9 cellular contexts compared by ENCODE assay signal in the genomic region with DNA sequence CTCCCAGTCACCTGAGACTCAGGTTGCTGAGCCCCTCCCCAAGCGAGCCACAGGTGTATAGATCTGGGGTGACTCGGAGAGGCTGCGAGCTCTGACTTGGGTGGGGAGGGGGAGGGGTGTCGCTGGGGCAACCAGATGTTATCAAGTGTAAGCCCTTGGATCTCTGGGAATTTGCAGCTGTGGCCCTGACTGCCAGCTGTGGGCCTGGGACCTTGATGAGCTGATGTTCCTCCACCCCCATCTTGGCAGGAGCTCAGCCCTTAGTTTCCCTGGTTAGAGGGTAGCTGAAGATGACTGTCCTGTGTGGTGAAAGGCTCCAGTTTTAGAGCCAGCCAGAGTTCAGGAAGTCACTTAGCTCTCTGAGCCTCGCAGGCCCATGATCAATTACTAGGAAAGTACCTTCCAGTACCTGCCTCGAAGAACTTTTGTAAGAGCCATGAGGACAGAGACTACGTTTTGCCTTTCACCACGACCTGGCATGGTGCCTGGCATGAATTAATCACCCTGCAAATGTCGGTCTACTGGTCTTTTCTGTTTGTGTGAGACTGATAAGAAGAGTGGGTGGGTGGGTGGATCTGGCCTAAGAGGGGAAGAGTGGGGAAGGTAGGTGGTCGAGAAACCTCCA. TPM values are rescaled to one million over a fixed set of nuclear protein-coding genes. Genes with fewer than 3 reads are reported as not detected.
A peak's percentile ranks its signal among the peaks of the same experiment; 100 is the strongest.
DNase-seq lines count a peak whose midpoint lies in the region; ATAC-seq and TF ChIP-seq lines count a peak whose summit lies in the region.
"Had no signal": no experiment of that assay in that cellular context is flagged by ENCODE, and none has a peak within 500 bp of the region (broad histone marks: within the 10 kb centered on the region; RNA-seq: fewer than 3 reads in every experiment).

No MANE protein-coding gene starts in this region.

- H3K4me1 ChIP-seq in Peyer's patch = peaks cover 0 to 55% (median 0%) of the 10 kb centered on the region in 4 donors
- H3K4me1 ChIP-seq in esophagus muscularis mucosa = peaks cover 17 to 78% (median 72%) of the 10 kb centered on the region in 4 donors
- H3K4me1 ChIP-seq in smooth muscle cell (ENCODE audit: low read depth) = peaks cover 45% of the 10 kb centered on the region

- H3K27ac ChIP-seq in Peyer's patch = peak overlapping the region in 3 of 4 donors; percentile 89 to 98 (median 92)
- H3K27ac ChIP-seq in esophagus muscularis mucosa (replicated peaks in 1 of 4) = peak overlapping the region; percentile 68 to 84 (median 76)
- H3K27ac ChIP-seq in smooth muscle cell (ENCODE audit: low read depth) = peak overlapping the region; percentile 92
- H3K27ac ChIP-seq in caudate nucleus (ENCODE audit: low read depth, low read length) = no peak overlapping the region

- peaks cover 53% of the 10 kb centered on the region for H4K20me1 ChIP-seq in smooth muscle cell (ENCODE audit: low read depth)

- H3F3A ChIP-seq in smooth muscle cell (ENCODE audit: low read depth) = peaks cover 7% of the 10 kb centered on the region

- H3K9ac ChIP-seq in smooth muscle cell (ENCODE audit: low read depth) = peak overlapping the region; percentile 6

- DNase-seq in NCI-H1694 treated with DMSO at 0.1 percent for 48 hours (lab: John Stamatoyannopoulos, UW) = peak; percentile 24
- no peak for DNase-seq in NCI-H1694 (lab: John Stamatoyannopoulos, UW)
- peak in 2 of 3 donors; percentile 73 to 82 for DNase-seq in Peyer's patch
- no peak for DNase-seq in esophagus muscularis mucosa (ENCODE audit: extremely low spot score)
- no peak for DNase-seq in smooth muscle cell (lab: John Stamatoyannopoulos, UW; ENCODE audit: unreplicated experiment)
- no peak for DNase-seq in caudate nucleus (lab: John Stamatoyannopoulos, UW)
- no peak for DNase-seq in occipital lobe (lab: John Stamatoyannopoulos, UW)
- DNase-seq: activated B cell treated with CpG ODN at 0.5 μM for 24 hours had no signal

- peak overlapping the region; percentile 73 for H3K4me2 ChIP-seq in smooth muscle cell

- H3K27me3 ChIP-seq in Peyer's patch (no peaks in the 10 kb centered on the region), esophagus muscularis mucosa (no peaks in the 10 kb centered on the region), smooth muscle cell (ENCODE audit: low read depth) (no peaks in the 10 kb centered on the region)

- TF ChIP-seq POLR2A in Peyer's patch (IDR thresholded peaks at IDR 0.05) (no peak), esophagus muscularis mucosa (IDR thresholded peaks at IDR 0.05; ENCODE audit: low read depth) (no peak)

- H3K36me3 ChIP-seq in Peyer's patch = peaks cover 0 to 15% (median 0%) of the 10 kb centered on the region in 3 donors
- peaks cover 0 to 4% (median 0%) of the 10 kb centered on the region in 4 donors for H3K36me3 ChIP-seq in esophagus muscularis mucosa
- no peaks in the 10 kb centered on the region for H3K36me3 ChIP-seq in smooth muscle cell (ENCODE audit: low read depth)

- 32% methylated on average over 9 of the region's 10 CpGs for WGBS in esophagus muscularis mucosa
- WGBS in smooth muscle cell (ENCODE audit: low lambda C conversion rate) = 22% methylated on average over 10 of the region's 10 CpGs

- no peak for ATAC-seq in GM19452 (IDR thresholded peaks at IDR 0.05; ENCODE audit: unreplicated experiment)

- H3K4me3 ChIP-seq in Peyer's patch (no peak overlapping the region), esophagus muscularis mucosa (no peak overlapping the region), smooth muscle cell (no peak overlapping the region)

- H3K79me2 ChIP-seq in smooth muscle cell (ENCODE audit: low read depth) = peaks cover 23% of the 10 kb centered on the region

- no peak for TF ChIP-seq CTCF in Peyer's patch (IDR thresholded peaks at IDR 0.05)
- no peak for TF ChIP-seq CTCF in esophagus muscularis mucosa (IDR thresholded peaks at IDR 0.05)
- TF ChIP-seq CTCF in smooth muscle cell (IDR thresholded peaks at IDR 0.05; ENCODE audit: borderline replicate concordance, insufficient read depth, poor library complexity, severe bottlenecking) = no peak

- no peak overlapping the region for H2AFZ ChIP-seq in smooth muscle cell (ENCODE audit: low read depth)

- intact Hi-C loops in esophagus muscularis mucosa (cut with DNase I) = no loop called here

- no peaks in the 10 kb centered on the region for H3K9me3 ChIP-seq in Peyer's patch
- no peaks in the 10 kb centered on the region for H3K9me3 ChIP-seq in esophagus muscularis mucosa
- H3K9me3 ChIP-seq in smooth muscle cell (replicated peaks; ENCODE audit: low read depth) = no peaks in the 10 kb centered on the region

- no peak for TF ChIP-seq EP300 in esophagus muscularis mucosa (IDR thresholded peaks at IDR 0.05)

RNA-seq across cellular contexts. Expression of a gene that starts 55.8 kb away (rescaled TPM):
- total RNA-seq in Peyer's patch (10 to 100 TPM; 29.6 to 93.3 (median 50.4) TPM), esophagus muscularis mucosa (10 to 100 TPM; 34.1 to 55.7 (median 38.8) TPM), smooth muscle cell (52.1 and 56.5 TPM in 2 replicates), occipital lobe (43.4 TPM)
- 82.9 and 96.9 TPM in 2 replicates for polyA plus RNA-seq in smooth muscle cell

RNA-seq across cellular contexts. Expression of a gene that starts 56.1 kb away (rescaled TPM):
- total RNA-seq in Peyer's patch = 100 to 1,000 TPM in 1 of 4 donors, 10 to 100 TPM in 3; 44.3 to 178 (median 58.1) TPM
- total RNA-seq in esophagus muscularis mucosa = 10 to 100 TPM; 14.9 to 24.1 (median 18.6) TPM
- 39.1 and 39.7 TPM in 2 replicates for total RNA-seq in smooth muscle cell
- polyA plus RNA-seq in smooth muscle cell = 13.1 and 22.1 TPM in 2 replicates
- total RNA-seq in occipital lobe = 42.7 TPM

RNA-seq across cellular contexts. Expression of a gene that starts 58.8 kb away (rescaled TPM):
- total RNA-seq in Peyer's patch (10 to 100 TPM in 1 of 4 donors, 1 to 10 TPM in 3; 8.3 to 19.8 (median 9.2) TPM), esophagus muscularis mucosa (100 to 1,000 TPM; 111 to 201 (median 153) TPM), smooth muscle cell (4.4 and 6.2 TPM in 2 replicates), occipital lobe (4.1 TPM)
- polyA plus RNA-seq in smooth muscle cell = 4.6 and 4.9 TPM in 2 replicates
- total RNA-seq: activated B cell treated with CpG ODN at 0.5 μM for 24 hours had no signal

Comparison
In these comparisons a context has a peak if more than half of its experiments do, and no peak if none do; other contexts are left out.
1. DNase-seq: peak in NCI-H1694 treated with DMSO at 0.1 percent for 48 hours (single experiment) and Peyer's patch (2 of 3); none in NCI-H1694 (single experiment), esophagus muscularis mucosa (single experiment), smooth muscle cell (single experiment), caudate nucleus (0 of 61) and occipital lobe (single experiment).
2. RNA of a gene that starts 58.8 kb away (total RNA-seq): 111 to 201 TPM in esophagus muscularis mucosa; 8.3 to 19.8 TPM in Peyer's patch, 4.4 to 6.2 TPM in smooth muscle cell and 4.1 TPM in occipital lobe (single experiment); every median in the first group is over 4 times any median in the second.